In genomic region chr11:118200901-118201680, GRCh38 we compare ENCODE assay signal across 17 cellular contexts.
DNase-seq lines count a peak whose midpoint lies in the region; ATAC-seq and FAIRE-seq lines count a peak whose summit lies in the region.
"Had no signal": no experiment of that assay in that cellular context is flagged by ENCODE, and none has a peak within 500 bp of the region (broad histone marks: within the 10 kb centered on the region; RNA-seq: fewer than 3 reads in every experiment).

No MANE protein-coding gene starts in this region.

- CTCF ChIA-PET in activated naive CD4-positive, alpha-beta T cell treated with anti-CD3 and anti-CD28 coated beads, Interleukin-2, amount 10 ng/mL, durations not matched to agents 7 days and 5 days (lab: Charles Lee), result interaction anchor here (1.0 to 3.3 kb wide), 7 partner anchors 12 to 87 kb away, joined by 4 to 35 read pairs (median 22); partner anchors contain the start of gene JAML

- no peak for ATAC-seq in HG03432 (IDR thresholded peaks at IDR 0.05; ENCODE audit: unreplicated experiment)
- ATAC-seq: gastrocnemius medialis had no signal

- no peaks in the 10 kb centered on the region for H3K9me3 Mint-ChIP-seq in activated naive CD4-positive, alpha-beta T cell treated with anti-CD3 and anti-CD28 coated beads, Interleukin-2, amount 10 ng/mL, durations not matched to agents 7 days and 5 days
- H3K9me3 Mint-ChIP-seq: immature natural killer cell, neural progenitor cell had no signal

- H3K27ac Mint-ChIP-seq in activated naive CD4-positive, alpha-beta T cell treated with anti-CD3 and anti-CD28 coated beads, Interleukin-2, amount 10 ng/mL, durations not matched to agents 7 days and 5 days, result no peak overlapping the region
- H3K27ac Mint-ChIP-seq: activated naive CD8-positive, alpha-beta T cell; immature natural killer cell; neural progenitor cell had no signal

- no peaks in the 10 kb centered on the region for H3K27me3 Mint-ChIP-seq in activated naive CD4-positive, alpha-beta T cell treated with anti-CD3 and anti-CD28 coated beads, Interleukin-2, amount 10 ng/mL, durations not matched to agents 7 days and 5 days
- H3K27me3 Mint-ChIP-seq: activated naive CD8-positive, alpha-beta T cell had no signal

- H3K36me3 Mint-ChIP-seq in activated naive CD4-positive, alpha-beta T cell treated with anti-CD3 and anti-CD28 coated beads, Interleukin-2, amount 10 ng/mL, durations not matched to agents 7 days and 5 days, result peaks cover 28% of the 10 kb centered on the region
- H3K36me3 Mint-ChIP-seq: neural progenitor cell had no signal

- no peak for DNase-seq in GM19239 (ENCODE audit: insufficient read length, low spot score)
- DNase-seq in activated CD4-positive, alpha-beta T cell treated with anti-CD3 and anti-CD28 coated beads, Interleukin-2, amount 50 U/mL, for 48 hours, result peak; percentile 53 to 71
- peak; percentile 46 for DNase-seq in activated naive CD4-positive, alpha-beta T cell treated with anti-CD3 and anti-CD28 coated beads, Interleukin-2, amount 10 ng/mL, durations not matched to agents 7 days and 5 days
- peak; percentile 61 for DNase-seq in stimulated activated CD4-positive, alpha-beta T cell treated with anti-CD3 and anti-CD28 coated beads, Interleukin-4, amount 100 ng/mL, for 24 hours
- DNase-seq in anterior cingulate cortex (lab: John Stamatoyannopoulos, UW), result no peak
- DNase-seq in NCI-H2029 treated with DMSO at 0.1 percent for 48 hours (lab: John Stamatoyannopoulos, UW), result no peak
- no peak for DNase-seq in GF-D8 (lab: John Stamatoyannopoulos, UW)
- DNase-seq: cerebellar nuclear complex, gastrocnemius medialis, GOT3, IMR-90, mammary epithelial cell, NCI-H446 had no signal

- FAIRE-seq in GM19239 (lab: Jason Lieb, UNC), result peak; percentile 52

- peaks cover 20% of the 10 kb centered on the region for H3K4me1 Mint-ChIP-seq in activated naive CD4-positive, alpha-beta T cell treated with anti-CD3 and anti-CD28 coated beads, Interleukin-2, amount 10 ng/mL, durations not matched to agents 7 days and 5 days

- H3K4me3 Mint-ChIP-seq in activated naive CD4-positive, alpha-beta T cell treated with anti-CD3 and anti-CD28 coated beads, Interleukin-2, amount 10 ng/mL, durations not matched to agents 7 days and 5 days, result no peak overlapping the region
- H3K4me3 Mint-ChIP-seq: activated naive CD8-positive, alpha-beta T cell; immature natural killer cell; neural progenitor cell had no signal

Comparison
In these comparisons a context has a peak if more than half of its experiments do, and no peak if none do; other contexts are left out.
1. DNase-seq: peak in activated CD4-positive, alpha-beta T cell treated with anti-CD3 and anti-CD28 coated beads, Interleukin-2, amount 50 U/mL, for 48 hours (2 of 2), activated naive CD4-positive, alpha-beta T cell treated with anti-CD3 and anti-CD28 coated beads, Interleukin-2, amount 10 ng/mL, durations not matched to agents 7 days and 5 days (single experiment) and stimulated activated CD4-positive, alpha-beta T cell treated with anti-CD3 and anti-CD28 coated beads, Interleukin-4, amount 100 ng/mL, for 24 hours (single experiment); none in GM19239 (single experiment), anterior cingulate cortex (0 of 58), NCI-H2029 treated with DMSO at 0.1 percent for 48 hours (single experiment) and GF-D8 (single experiment).